8 cellular contexts compared by ENCODE assay signal in the genomic region with DNA sequence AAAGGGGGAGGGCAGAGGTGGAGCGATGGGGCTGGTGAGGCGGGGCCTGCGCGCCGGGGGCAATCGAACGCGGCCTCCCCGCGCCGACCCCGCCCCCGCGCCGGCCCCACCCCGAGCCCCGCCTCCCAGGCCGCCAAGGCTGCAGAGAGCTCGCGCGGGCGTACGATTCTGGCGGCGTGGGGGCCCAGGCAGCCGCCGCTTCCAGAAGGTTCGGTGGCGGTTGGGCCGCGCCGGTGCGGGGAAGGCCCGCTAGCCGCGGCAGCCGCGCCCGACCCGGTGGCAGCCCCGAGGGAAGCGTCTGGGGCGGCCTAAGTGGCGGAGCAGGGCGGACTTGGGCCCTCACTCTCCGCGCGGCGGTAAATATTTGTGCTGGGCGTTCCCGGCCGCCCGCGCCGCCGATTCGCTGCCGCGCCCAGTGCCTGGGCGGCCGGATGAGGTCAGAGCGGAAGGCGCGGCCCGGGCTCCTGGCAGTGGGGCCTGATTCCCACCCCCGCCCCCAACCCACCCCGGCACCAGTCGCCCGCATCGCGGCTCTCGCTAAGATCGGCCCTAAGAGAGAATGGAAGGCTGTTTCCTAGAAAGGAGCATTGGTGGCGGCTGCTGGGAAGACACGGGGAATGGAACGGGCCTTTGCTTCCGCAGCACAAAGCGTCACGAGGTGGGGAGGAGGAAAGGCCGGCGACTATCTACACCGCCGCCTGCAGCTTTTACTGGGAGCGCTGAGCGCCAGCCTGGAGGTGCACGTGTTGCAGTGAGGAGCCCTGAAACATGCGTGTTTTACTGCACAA. TPM values are rescaled to one million over a fixed set of nuclear protein-coding genes. Genes with fewer than 3 reads are reported as not detected.
DNase-seq lines count a peak whose midpoint lies in the region; ATAC-seq and TF ChIP-seq lines count a peak whose summit lies in the region.

A gene with protein sequence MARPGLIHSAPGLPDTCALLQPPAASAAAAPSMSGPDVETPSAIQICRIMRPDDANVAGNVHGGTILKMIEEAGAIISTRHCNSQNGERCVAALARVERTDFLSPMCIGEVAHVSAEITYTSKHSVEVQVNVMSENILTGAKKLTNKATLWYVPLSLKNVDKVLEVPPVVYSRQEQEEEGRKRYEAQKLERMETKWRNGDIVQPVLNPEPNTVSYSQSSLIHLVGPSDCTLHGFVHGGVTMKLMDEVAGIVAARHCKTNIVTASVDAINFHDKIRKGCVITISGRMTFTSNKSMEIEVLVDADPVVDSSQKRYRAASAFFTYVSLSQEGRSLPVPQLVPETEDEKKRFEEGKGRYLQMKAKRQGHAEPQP (minus strand): TSS at position 368 of the 788 bp plus-strand sequence. CDS start 368 bp downstream, outside the sequence.

- DNase-seq in GF-D8 (lab: John Stamatoyannopoulos, UW), result peak; percentile 74
- DNase-seq in H9, result peak; percentile 90
- peak; percentile 87 for DNase-seq in M059J (ENCODE audit: low read depth)
- peak; percentile 83 for DNase-seq in SK-MEL-5 (ENCODE audit: low read depth, low spot score)
- DNase-seq in activated naive CD4-positive, alpha-beta T cell treated with Interleukin-2 at 50 U/mL for 16 hours, result peak; percentile 91
- peak; percentile 88 for DNase-seq in occipital lobe (lab: John Stamatoyannopoulos, UW)

- H3K36me3 ChIP-seq in gastroesophageal sphincter, result no peaks in the 10 kb centered on the region

- H3K4me3 Mint-ChIP-seq in H9, result peak within 1 kb of the TSS; percentile 81 to 91

- H2BK120ac ChIP-seq in H9 (ENCODE audit: low read depth, low read length, poor library complexity, severe bottlenecking), result no peak within 1 kb of the TSS

- TF ChIP-seq POLR2A in gastroesophageal sphincter (IDR thresholded peaks at IDR 0.05), result peak; percentile 74 to 87

- peaks cover 5 to 15% (median 15%) of the 10 kb centered on the region in 3 experiments for H3K36me3 Mint-ChIP-seq in H9 (ENCODE audit: insufficient read depth in 1 of 3, low read depth in 3 of 3)

- no peaks in the 10 kb centered on the region for H3K9me3 ChIP-seq in H9 (ENCODE audit: control insufficient read depth, low read depth, low read length)
- no peaks in the 10 kb centered on the region for H3K9me3 ChIP-seq in gastroesophageal sphincter

- peaks cover 15 to 16% of the 10 kb centered on the region in 2 experiments for H3K4me1 Mint-ChIP-seq in H9

- H3K14ac ChIP-seq in H9 (ENCODE audit: insufficient read depth, low read length), result peak within 1 kb of the TSS; percentile 99

- in situ Hi-C loops in SK-MEL-5 (cut with HindIII; ENCODE audit: low pct_unique_long_range_greater_than_20kb, low sequenced_read_pairs), result no loop called here

- no peaks in the 10 kb centered on the region for H3K27me3 ChIP-seq in H9 (ENCODE audit: insufficient read depth, low read length)
- H3K27me3 ChIP-seq in gastroesophageal sphincter, result no peaks in the 10 kb centered on the region

- TF ChIP-seq EP300 in gastroesophageal sphincter (IDR thresholded peaks at IDR 0.05), result no peak

- H3K56ac ChIP-seq in H9 (ENCODE audit: insufficient read length, low read depth, low read length), result no peak within 1 kb of the TSS

- peaks cover 11% of the 10 kb centered on the region for H3K23me2 ChIP-seq in H9 (ENCODE audit: insufficient read length, low read depth, low read length, poor library complexity, severe bottlenecking)

- no peak within 1 kb of the TSS for H3K4ac ChIP-seq in H9 (ENCODE audit: low read depth, low read length)

- H3K27ac ChIP-seq in H9 (ENCODE audit: insufficient read length, low read depth, low read length) (no peak within 1 kb of the TSS), gastroesophageal sphincter (peak within 1 kb of the TSS; percentile 75 to 98 (median 94)), temporal lobe (ENCODE audit: low read depth, low read length) (peak within 1 kb of the TSS; percentile 95)

- H4K20me1 ChIP-seq in H9 (ENCODE audit: control insufficient read depth, insufficient read depth, insufficient read length), result no peaks in the 10 kb centered on the region

- no peak within 1 kb of the TSS; the same call in 1 of the 2 replicates for H2BK15ac ChIP-seq in H9 (ENCODE audit: low read depth, low read length)

- H2BK20ac ChIP-seq in H9 (ENCODE audit: low read depth, low read length, poor library complexity, severe bottlenecking), result no peak within 1 kb of the TSS

- H3K4me3 ChIP-seq in gastroesophageal sphincter, result peak within 1 kb of the TSS; percentile 41 to 63

- peak; percentile 98 for ATAC-seq in gastroesophageal sphincter

- WGBS in H9 (ENCODE audit: extremely low coverage, insufficient read length, low lambda C conversion rate), result no CpG with 5 or more reads among the region's 87 CpGs
- WGBS in gastroesophageal sphincter (ENCODE audit: low coverage in 1 of 2), 2 donors, result no CpG with 5 or more reads among the region's 87 CpGs

- H2AK5ac ChIP-seq in H9 (ENCODE audit: insufficient read length, low read length), result no peak within 1 kb of the TSS

- no peak within 1 kb of the TSS for H4K8ac ChIP-seq in H9 (replicated peaks; ENCODE audit: insufficient read length, low read depth, low read length)

- H3K4me1 ChIP-seq in H9 (ENCODE audit: insufficient read depth, low read length) (no peaks in the 10 kb centered on the region; the same call in 1 of the 2 replicates), gastroesophageal sphincter (peaks cover 3 to 21% (median 6%) of the 10 kb centered on the region in 3 donors)

- H4K5ac ChIP-seq in H9 (ENCODE audit: insufficient read length, low read depth, low read length), result no peak within 1 kb of the TSS

- H2AFZ ChIP-seq in H9 (ENCODE audit: low read length), result no peak within 1 kb of the TSS

- no peak within 1 kb of the TSS for H3K23ac ChIP-seq in H9 (ENCODE audit: insufficient read length, low read depth, low read length)

- peak within 1 kb of the TSS; percentile 93 for H3K18ac ChIP-seq in H9 (ENCODE audit: insufficient read length, low read depth, low read length)

- H3K27ac Mint-ChIP-seq in H9, result peak within 1 kb of the TSS; percentile 40 to 98 (median 94); a peak in 6 of 7 replicates

- no peak within 1 kb of the TSS for H3T11ph ChIP-seq in H9 (ENCODE audit: low read length)

- peaks cover 15% of the 10 kb centered on the region; the same call in 1 of the 2 replicates for H3K79me2 ChIP-seq in H9 (ENCODE audit: insufficient read depth, low read length)

- H2BK12ac ChIP-seq in H9 (ENCODE audit: insufficient read length, low read depth, low read length), result peak within 1 kb of the TSS; percentile 53

- no peaks in the 10 kb centered on the region for H3K9me3 Mint-ChIP-seq in H9

- peak within 1 kb of the TSS; percentile 80 for H3K4me2 ChIP-seq in H9 (ENCODE audit: insufficient read depth, insufficient read length, low read length)

- H3K9ac ChIP-seq in H9 (ENCODE audit: extremely low read depth, insufficient read length, low read length), result peak within 1 kb of the TSS; percentile 79

- TF ChIP-seq CTCF in H9 (conservative IDR thresholded peaks at IDR 0.05) (no peak), gastroesophageal sphincter (IDR thresholded peaks at IDR 0.05) (peak in 3 of 4 experiments; percentile 7 to 56 (median 13))

- no peaks in the 10 kb centered on the region for H3K79me1 ChIP-seq in H9 (ENCODE audit: insufficient read depth, low read depth, low read length, poor library complexity, severe bottlenecking)

- no peak within 1 kb of the TSS for H2BK5ac ChIP-seq in H9 (ENCODE audit: insufficient read length, low read length)

- no peak within 1 kb of the TSS for H4K91ac ChIP-seq in H9 (ENCODE audit: insufficient read length, low read depth, low read length)

- H3K27me3 Mint-ChIP-seq in H9 (ENCODE audit: low read depth), result peaks cover 24% of the 10 kb centered on the region

RNA-seq across cellular contexts. Expression of the gene that starts here (rescaled TPM):
- 85.2 and 87.4 TPM in 2 replicates for total RNA-seq in H9 (2021)
- 102 and 113 TPM in 2 replicates for total RNA-seq in M059J (2014; rRNA removed; shearing (Covaris generic))
- 125 and 132 TPM in 2 replicates for total RNA-seq in SK-MEL-5 (2014; rRNA removed; shearing (Covaris generic))
- 282 and 284 TPM in 2 replicates for polyA plus RNA-seq in SK-MEL-5 (2015; cell fraction: cytosol; rRNA removed)
- 32.8 and 50.4 TPM in 2 replicates for polyA plus RNA-seq in SK-MEL-5 (2015; cell fraction: nucleus; rRNA removed)
- total RNA-seq in gastroesophageal sphincter, result 10 to 100 TPM; 22.3 to 32.5 (median 25.0) TPM
- total RNA-seq in occipital lobe, result 27.0 TPM
- 44.3 TPM for total RNA-seq in temporal lobe
